In the genomic region with DNA sequence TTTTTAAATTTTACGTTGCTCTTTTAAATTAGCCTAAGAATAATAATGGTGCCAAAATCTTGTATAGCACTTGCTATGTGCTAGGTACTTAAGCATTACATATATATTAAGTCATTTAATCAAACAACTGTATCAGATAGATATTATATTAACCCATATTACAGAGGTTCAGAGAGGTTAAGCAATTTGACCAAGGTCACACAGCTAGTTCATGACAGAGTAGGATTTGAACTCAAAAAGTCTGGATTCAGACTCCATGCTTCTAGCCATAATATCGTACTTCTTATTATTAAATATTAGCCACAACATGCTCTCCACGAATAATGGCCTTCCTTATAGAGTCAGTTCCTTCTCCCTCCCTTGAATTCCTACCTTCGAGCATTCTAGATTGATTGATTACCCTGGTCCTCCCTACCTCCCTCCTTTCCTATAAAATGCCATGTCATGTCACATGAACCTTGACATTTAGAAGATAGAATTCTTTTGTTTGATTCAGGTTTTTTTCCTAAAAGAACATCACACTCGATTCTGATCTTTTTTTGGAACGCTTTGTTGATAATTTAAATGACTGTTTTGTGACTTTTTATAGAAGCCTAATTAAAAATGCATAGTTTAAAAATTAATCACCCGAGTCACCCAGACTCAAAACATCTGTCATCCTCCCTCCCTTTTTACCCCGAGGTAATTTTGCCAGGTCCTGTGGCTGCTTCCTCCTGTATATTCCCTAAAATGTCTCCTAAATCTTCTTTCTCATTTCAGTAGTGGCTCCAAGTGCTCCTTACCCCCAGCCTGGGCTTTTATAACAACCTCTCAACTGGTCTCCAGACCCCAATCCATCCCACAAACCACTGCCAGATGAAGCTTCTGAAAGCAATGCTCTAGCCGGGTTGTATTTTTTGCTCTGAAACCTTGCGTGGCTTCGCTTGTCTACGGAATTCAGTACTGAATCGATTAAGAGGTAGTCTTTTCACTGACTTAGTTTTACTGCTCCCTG, we compare ENCODE assay signal across 1 cellular context.
TF ChIP-seq lines count a peak whose summit lies in the region.

No MANE protein-coding gene starts in this region.

TF ChIP-seq in H1, 55 proteins besides CTCF, POLR2A, EP300 and RAD21:
- TF ChIP-seq BACH1 (IDR thresholded peaks at IDR 0.05; ENCODE audit: low read length) (0 out of 2 replicates have a peak, but pooled peaks have one; percentile 19), CBX5 (IDR thresholded peaks at IDR 0.05; ENCODE audit: low read depth, low read length) (no peak), TAF1 (IDR thresholded peaks at IDR 0.05; ENCODE audit: low read depth, low read length) (no peak), NRF1 (IDR thresholded peaks at IDR 0.05; ENCODE audit: low read depth, low read length) (no peak), POU5F1 (IDR thresholded peaks at IDR 0.05; ENCODE audit: low read depth, low read length) (no peak), EGR1 (IDR thresholded peaks at IDR 0.05; ENCODE audit: borderline replicate concordance, low read depth, low read length) (no peak), BCL11A (IDR thresholded peaks at IDR 0.05; ENCODE audit: low read depth in 2 of 2, low read length in 2 of 2) (no peak), HDAC2 (IDR thresholded peaks at IDR 0.05; ENCODE audit: borderline replicate concordance in 1 of 2, low read depth in 2 of 2, low read length in 2 of 2) (peak in 1 of 2 experiments; percentile 89; a peak in 1 of 4 replicates), KDM1A (IDR thresholded peaks at IDR 0.05; ENCODE audit: borderline replicate concordance, low read length) (peak; percentile 94)
- TF ChIP-seq, protein P1, sequence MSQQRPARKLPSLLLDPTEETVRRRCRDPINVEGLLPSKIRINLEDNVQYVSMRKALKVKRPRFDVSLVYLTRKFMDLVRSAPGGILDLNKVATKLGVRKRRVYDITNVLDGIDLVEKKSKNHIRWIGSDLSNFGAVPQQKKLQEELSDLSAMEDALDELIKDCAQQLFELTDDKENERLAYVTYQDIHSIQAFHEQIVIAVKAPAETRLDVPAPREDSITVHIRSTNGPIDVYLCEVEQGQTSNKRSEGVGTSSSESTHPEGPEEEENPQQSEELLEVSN (IDR thresholded peaks at IDR 0.05) = no peak
TF ChIP-seq in H1: peak in this region for 3.
